In genomic region chr4:174086829-174087799, GRCh38 we compare ENCODE assay signal across 31 cellular contexts.
DNase-seq lines count a peak whose midpoint lies in the region; ATAC-seq, FAIRE-seq and TF ChIP-seq lines count a peak whose summit lies in the region.
"Had no signal": no experiment of that assay in that cellular context is flagged by ENCODE, and none has a peak within 500 bp of the region (broad histone marks: within the 10 kb centered on the region; RNA-seq: fewer than 3 reads in every experiment).

No MANE protein-coding gene starts in this region.

- H3K4me3 ChIP-seq in hepatocyte = no peak overlapping the region
- H3K4me3 ChIP-seq: adrenal gland, body of pancreas, HAP-1 had no signal

- TF ChIP-seq CTCF in hepatocyte (IDR thresholded peaks at IDR 0.05; ENCODE audit: poor library complexity) = no peak

- H3K27me3 ChIP-seq in hepatocyte = no peaks in the 10 kb centered on the region
- H3K27me3 ChIP-seq: adrenal gland, body of pancreas had no signal

- no peaks in the 10 kb centered on the region for H3K4me1 ChIP-seq in hepatocyte (ENCODE audit: insufficient read depth)
- H3K4me1 ChIP-seq: adrenal gland, body of pancreas had no signal

- no peaks in the 10 kb centered on the region for H3K36me3 ChIP-seq in hepatocyte (replicated peaks; ENCODE audit: insufficient read depth, low read depth)
- H3K36me3 ChIP-seq: adrenal gland, HAP-1 had no signal

- H3K27ac ChIP-seq in hepatocyte = no peak overlapping the region
- H3K27ac ChIP-seq: 22Rv1, adrenal gland, body of pancreas, KMS-11 had no signal

- no peak for ATAC-seq in GM18517 (IDR thresholded peaks at IDR 0.05; ENCODE audit: unreplicated experiment)
- ATAC-seq: body of pancreas; esophagus mucosa; naive thymus-derived CD4-positive, alpha-beta T cell; stimulated activated memory B cell treated with anti-CD40 and anti-IgM and Interleukin-4, amounts not matched to agents 10 μg/mL and 1 μg/mL and 100 μg/mL, for 72 hours; T-cell had no signal

- no peaks in the 10 kb centered on the region for H3K79me2 ChIP-seq in hepatocyte

- H3K9me2 ChIP-seq in hepatocyte (replicated peaks; ENCODE audit: insufficient read depth) = no peaks in the 10 kb centered on the region

- H2AFZ ChIP-seq in hepatocyte = no peak overlapping the region

- WGBS in hepatocyte (ENCODE audit: low lambda C conversion rate, missing lambda C conversion rate) = 70% methylated on average over 14 of the region's 14 CpGs

- FAIRE-seq in frontal cortex (lab: Jason Lieb, UNC) = no peak
- FAIRE-seq: islet of Langerhans had no signal

- peak overlapping the region; percentile 50 for H3K4me2 ChIP-seq in hepatocyte
- H3K4me2 ChIP-seq: KMS-11 had no signal

- no peaks in the 10 kb centered on the region for H4K20me1 ChIP-seq in hepatocyte (ENCODE audit: insufficient read depth, poor library complexity, severe bottlenecking)

- no peaks in the 10 kb centered on the region for H3K9me3 ChIP-seq in hepatocyte (ENCODE audit: low read depth)
- H3K9me3 ChIP-seq: adrenal gland, body of pancreas, HAP-1 had no signal

- peak in 2 of 3 experiments; percentile 42 to 78 for DNase-seq in NCI-H1417 (lab: John Stamatoyannopoulos, UW)
- DNase-seq in NCI-H1417 treated with DMSO at 0.1 percent for 48 hours (lab: John Stamatoyannopoulos, UW) = no peak
- DNase-seq in NCI-H1092 treated with DMSO at 0.1 percent for 48 hours (lab: John Stamatoyannopoulos, UW) = peak; percentile 84
- DNase-seq in OCI-M1 (lab: John Stamatoyannopoulos, UW) = peak; percentile 33
- DNase-seq in hepatocyte (ENCODE audit: low spot score) = no peak
- no peak for DNase-seq in frontal cortex (ENCODE audit: low spot score in 2 of 2)
- no peak for DNase-seq in Kasumi-1 (lab: John Stamatoyannopoulos, UW)
- DNase-seq: activated CD4-positive, alpha-beta memory T cell treated with anti-CD3 and anti-CD28 coated beads for 36 hours; activated CD4-positive, CD25-positive, alpha-beta regulatory T cell; activated naive CD4-positive, alpha-beta T cell treated with Interleukin-2 at 50 U/mL for 16 hours; adrenal gland; body of pancreas; cerebellar nuclear complex; dermis blood vessel endothelial cell; DMS79; GDM1; MM.1S; naive thymus-derived CD4-positive, alpha-beta T cell; NCI-H187; NCI-H2171 treated with DMSO at 0.1 percent for 48 hours; NCI-H526; occipital lobe; RPMI8226; T-cell had no signal

Comparison
In these comparisons a context has a peak if more than half of its experiments do, and no peak if none do; other contexts are left out.
1. DNase-seq: peak in NCI-H1417 (2 of 3), NCI-H1092 treated with DMSO at 0.1 percent for 48 hours (single experiment) and OCI-M1 (single experiment); none in NCI-H1417 treated with DMSO at 0.1 percent for 48 hours (single experiment), hepatocyte (single experiment), frontal cortex (0 of 2) and Kasumi-1 (0 of 2).